Comparison of ENCODE assay signal across 23 cellular contexts in the genomic region with DNA sequence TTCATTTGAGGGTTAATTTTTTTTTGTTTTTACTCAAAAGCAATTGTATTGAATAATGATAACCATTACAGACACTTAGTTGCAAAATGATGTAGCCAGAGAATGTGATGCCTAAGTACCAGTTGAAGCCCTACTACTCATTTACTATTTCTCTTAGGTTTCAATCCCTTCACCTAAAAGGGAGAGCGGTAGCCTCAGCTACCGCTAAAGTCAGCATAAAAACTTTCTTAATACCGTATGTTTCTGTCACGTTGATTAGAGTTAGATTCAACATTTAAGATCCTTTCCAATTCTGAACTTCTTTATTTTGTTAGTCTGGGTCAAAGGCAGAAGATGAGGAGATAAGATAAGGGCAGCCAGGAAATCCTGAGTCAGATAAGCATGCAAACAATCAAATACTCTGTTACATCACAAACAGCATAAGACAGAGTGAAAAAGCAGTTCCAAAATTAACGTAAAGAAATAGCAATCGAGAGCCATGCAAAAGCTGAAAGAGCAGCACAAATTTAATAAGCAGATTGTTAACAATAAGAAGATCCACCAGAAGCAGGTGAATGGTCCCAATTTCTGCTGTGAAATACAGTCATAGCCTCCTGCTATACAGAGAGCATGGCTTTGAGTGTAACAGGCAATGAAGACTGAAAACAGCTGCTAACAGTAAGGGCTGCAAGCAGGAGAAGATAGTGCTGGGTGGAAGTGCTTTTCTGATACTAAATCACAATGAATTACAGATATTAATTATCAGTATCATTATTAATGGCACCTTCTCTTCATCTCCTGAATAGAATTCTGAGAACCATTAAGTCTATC. TPM values are rescaled to one million over a fixed set of nuclear protein-coding genes. Genes with fewer than 3 reads are reported as not detected.
DNase-seq lines count a peak whose midpoint lies in the region; ATAC-seq and TF ChIP-seq lines count a peak whose summit lies in the region.
"Had no signal": no experiment of that assay in that cellular context is flagged by ENCODE, and none has a peak within 500 bp of the region (broad histone marks: within the 10 kb centered on the region; RNA-seq: fewer than 3 reads in every experiment).

No MANE protein-coding gene starts in this region.

- WGBS in endodermal cell (ENCODE audit: insufficient coverage in 1 of 2, insufficient read length in 1 of 2), 2 experiments: 50 to 72% methylated on average over 1 to 6 of the region's 6 CpGs

- H3K4me3 ChIP-seq in PC-3 (ENCODE audit: low read length) (no peak overlapping the region), endodermal cell (ENCODE audit: low read length) (no peak overlapping the region)
- H3K4me3 ChIP-seq: MG63, sigmoid colon had no signal

- no peaks in the 10 kb centered on the region for H3K9me3 Mint-ChIP-seq in activated T-cell treated with anti-CD3 and anti-CD28 coated beads, Interleukin-2, amount 50 U/mL, for 4 hours
- no peaks in the 10 kb centered on the region for H3K9me3 Mint-ChIP-seq in activated T-cell treated with anti-CD3 and anti-CD28 coated beads, Interleukin-2, amount 50 U/mL, for 24 hours
- no peaks in the 10 kb centered on the region for H3K9me3 Mint-ChIP-seq in endodermal cell
- no peaks in the 10 kb centered on the region for H3K9me3 Mint-ChIP-seq in stimulated activated effector memory CD8-positive, alpha-beta T cell treated with anti-CD3 and anti-CD28 coated beads, Interleukin-12 subunit alpha, Interleukin-12 subunit beta, amount 100 ng/mL, for 72 hours
- H3K9me3 Mint-ChIP-seq: activated naive CD4-positive, alpha-beta T cell treated with anti-CD3 and anti-CD28 coated beads, Interleukin-2, amount 10 ng/mL, durations not matched to agents 7 days and 5 days had no signal

- H3K9me2 ChIP-seq in PC-3 (replicated peaks; ENCODE audit: low read length): no peaks in the 10 kb centered on the region

- no peak for DNase-seq in activated T-cell treated with anti-CD3 and anti-CD28 coated beads, Interleukin-2, amount 50 U/mL, for 4 hours
- no peak for DNase-seq in activated T-cell treated with anti-CD3 and anti-CD28 coated beads, Interleukin-2, amount 50 U/mL, for 24 hours
- no peak for DNase-seq in PC-3
- no peak for DNase-seq in endodermal cell
- DNase-seq in stimulated activated effector memory CD8-positive, alpha-beta T cell treated with anti-CD3 and anti-CD28 coated beads, Interleukin-12 subunit alpha, Interleukin-12 subunit beta, amount 100 ng/mL, for 72 hours (ENCODE audit: low spot score in 2 of 2): no peak
- DNase-seq in NCI-H187 treated with DMSO at 0.1 percent for 48 hours (lab: John Stamatoyannopoulos, UW): no peak
- DNase-seq: activated naive CD4-positive, alpha-beta T cell treated with anti-CD3 and anti-CD28 coated beads, Interleukin-2, amount 10 ng/mL, durations not matched to agents 7 days and 5 days; DMS 273 treated with DMSO at 0.1 percent for 48 hours; left colon; MG63; NCI-H2107; NCI-H69; sigmoid colon; stimulated activated CD4-positive, alpha-beta T cell treated with anti-CD3 and anti-CD28 coated beads, Interleukin-1b, Interleukin-23, amount 100 ng/mL, for 48 hours had no signal

- H3K27me3 Mint-ChIP-seq in activated T-cell treated with anti-CD3 and anti-CD28 coated beads, Interleukin-2, amount 50 U/mL, for 4 hours (ENCODE audit: low read depth): no peaks in the 10 kb centered on the region
- no peaks in the 10 kb centered on the region for H3K27me3 Mint-ChIP-seq in activated T-cell treated with anti-CD3 and anti-CD28 coated beads, Interleukin-2, amount 50 U/mL, for 24 hours
- no peaks in the 10 kb centered on the region for H3K27me3 Mint-ChIP-seq in endodermal cell (ENCODE audit: insufficient read depth)
- H3K27me3 Mint-ChIP-seq: activated naive CD4-positive, alpha-beta T cell treated with anti-CD3 and anti-CD28 coated beads, Interleukin-2, amount 10 ng/mL, durations not matched to agents 7 days and 5 days had no signal

- no peak overlapping the region for H3K27ac Mint-ChIP-seq in activated T-cell treated with anti-CD3 and anti-CD28 coated beads, Interleukin-2, amount 50 U/mL, for 24 hours
- peak overlapping the region; percentile 8 for H3K27ac Mint-ChIP-seq in endodermal cell
- no peak overlapping the region for H3K27ac Mint-ChIP-seq in stimulated activated effector memory CD8-positive, alpha-beta T cell treated with anti-CD3 and anti-CD28 coated beads, Interleukin-12 subunit alpha, Interleukin-12 subunit beta, amount 100 ng/mL, for 72 hours
- H3K27ac Mint-ChIP-seq: activated naive CD4-positive, alpha-beta T cell treated with anti-CD3 and anti-CD28 coated beads, Interleukin-2, amount 10 ng/mL, durations not matched to agents 7 days and 5 days had no signal

- no peaks in the 10 kb centered on the region for H3K79me2 ChIP-seq in PC-3 (ENCODE audit: low read length)

- TF ChIP-seq CTCF in PC-3 (conservative IDR thresholded peaks at IDR 0.05; ENCODE audit: low read depth, low read length): no peak
- no peak for TF ChIP-seq CTCF in endodermal cell (conservative IDR thresholded peaks at IDR 0.05)

- no peak overlapping the region for H2AFZ ChIP-seq in PC-3 (ENCODE audit: low read length)

- no peak for ATAC-seq in activated T-cell treated with anti-CD3 and anti-CD28 coated beads, Interleukin-2, amount 50 U/mL, for 4 hours
- no peak for ATAC-seq in PC-3
- peak; percentile 58 for ATAC-seq in stimulated activated effector memory CD8-positive, alpha-beta T cell treated with anti-CD3 and anti-CD28 coated beads, Interleukin-12 subunit alpha, Interleukin-12 subunit beta, amount 100 ng/mL, for 72 hours
- ATAC-seq in HG02678 (IDR thresholded peaks at IDR 0.05; ENCODE audit: unreplicated experiment): no peak
- no peak for ATAC-seq in esophagus mucosa
- ATAC-seq: HCT116, left colon, Panc1 had no signal

- CTCF ChIA-PET in PC-3 (lab: Charles Lee): no interaction called here

- H3K4me1 ChIP-seq in PC-3 (ENCODE audit: insufficient read depth, low read length): peaks cover 14% of the 10 kb centered on the region; the same call in 1 of the 2 replicates
- H3K4me1 ChIP-seq in endodermal cell (ENCODE audit: control insufficient read depth, insufficient read depth, low read length): peaks cover 14% of the 10 kb centered on the region
- H3K4me1 ChIP-seq: sigmoid colon had no signal

- 0 out of 2 replicates have a peak overlapping the region, but pooled peaks have one; percentile 9 for H3K4me2 ChIP-seq in PC-3 (ENCODE audit: low read length)

- intact Hi-C loops in PC-3 (cut with micrococcal nuclease): loop anchor here (5.0 kb wide), 1 partner anchor 66 kb away; a partner anchor contains a TSS

- H3K27ac ChIP-seq in PC-3 (ENCODE audit: low read length): no peak overlapping the region
- H3K27ac ChIP-seq in endodermal cell (ENCODE audit: low read depth, low read length): no peak overlapping the region
- H3K27ac ChIP-seq: sigmoid colon had no signal

- H3K9me3 ChIP-seq in PC-3 (ENCODE audit: low read length) (no peaks in the 10 kb centered on the region), endodermal cell (ENCODE audit: control insufficient read depth, low read length) (no peaks in the 10 kb centered on the region)
- H3K9me3 ChIP-seq: MG63, sigmoid colon had no signal

- H4K20me1 ChIP-seq in PC-3 (ENCODE audit: low read length): no peaks in the 10 kb centered on the region

- peaks cover 11% of the 10 kb centered on the region for H3K4me1 Mint-ChIP-seq in activated T-cell treated with anti-CD3 and anti-CD28 coated beads, Interleukin-2, amount 50 U/mL, for 4 hours (ENCODE audit: low read depth)
- peaks cover 12% of the 10 kb centered on the region for H3K4me1 Mint-ChIP-seq in activated T-cell treated with anti-CD3 and anti-CD28 coated beads, Interleukin-2, amount 50 U/mL, for 24 hours (ENCODE audit: low read depth)
- H3K4me1 Mint-ChIP-seq in endodermal cell: peaks cover 46% of the 10 kb centered on the region
- H3K4me1 Mint-ChIP-seq in stimulated activated effector memory CD8-positive, alpha-beta T cell treated with anti-CD3 and anti-CD28 coated beads, Interleukin-12 subunit alpha, Interleukin-12 subunit beta, amount 100 ng/mL, for 72 hours: peaks cover 7% of the 10 kb centered on the region

- POLR2A ChIA-PET in PC-3 (lab: Charles Lee; ENCODE audit: unreplicated experiment): no interaction called here

- H3K9ac ChIP-seq in PC-3 (ENCODE audit: low read length) (no peak overlapping the region), endodermal cell (ENCODE audit: extremely low read depth, low read length, poor library complexity, severe bottlenecking) (no peak overlapping the region)

- H3K36me3 Mint-ChIP-seq in activated T-cell treated with anti-CD3 and anti-CD28 coated beads, Interleukin-2, amount 50 U/mL, for 4 hours (ENCODE audit: insufficient read depth): no peaks in the 10 kb centered on the region
- no peaks in the 10 kb centered on the region for H3K36me3 Mint-ChIP-seq in activated T-cell treated with anti-CD3 and anti-CD28 coated beads, Interleukin-2, amount 50 U/mL, for 24 hours (ENCODE audit: low read depth)
- H3K36me3 Mint-ChIP-seq in endodermal cell (ENCODE audit: low read depth): no peaks in the 10 kb centered on the region
- no peaks in the 10 kb centered on the region for H3K36me3 Mint-ChIP-seq in stimulated activated effector memory CD8-positive, alpha-beta T cell treated with anti-CD3 and anti-CD28 coated beads, Interleukin-12 subunit alpha, Interleukin-12 subunit beta, amount 100 ng/mL, for 72 hours
- H3K36me3 Mint-ChIP-seq: activated naive CD4-positive, alpha-beta T cell treated with anti-CD3 and anti-CD28 coated beads, Interleukin-2, amount 10 ng/mL, durations not matched to agents 7 days and 5 days had no signal

- H3K36me3 ChIP-seq in PC-3 (ENCODE audit: low read depth, low read length): no peaks in the 10 kb centered on the region
- no peaks in the 10 kb centered on the region for H3K36me3 ChIP-seq in endodermal cell (ENCODE audit: control insufficient read depth, insufficient read depth, low read length)
- H3K36me3 ChIP-seq: MG63, sigmoid colon had no signal

- no TSS peak for BruUV-seq in PC-3 (replicated peaks; lab: Mats Ljungman, UMichigan)

- peak overlapping the region; percentile 27 for H3K4me3 Mint-ChIP-seq in activated T-cell treated with anti-CD3 and anti-CD28 coated beads, Interleukin-2, amount 50 U/mL, for 4 hours
- H3K4me3 Mint-ChIP-seq in activated T-cell treated with anti-CD3 and anti-CD28 coated beads, Interleukin-2, amount 50 U/mL, for 24 hours: no peak overlapping the region
- H3K4me3 Mint-ChIP-seq in endodermal cell: no peak overlapping the region
- no peak overlapping the region for H3K4me3 Mint-ChIP-seq in stimulated activated effector memory CD8-positive, alpha-beta T cell treated with anti-CD3 and anti-CD28 coated beads, Interleukin-12 subunit alpha, Interleukin-12 subunit beta, amount 100 ng/mL, for 72 hours
- H3K4me3 Mint-ChIP-seq: activated naive CD4-positive, alpha-beta T cell treated with anti-CD3 and anti-CD28 coated beads, Interleukin-2, amount 10 ng/mL, durations not matched to agents 7 days and 5 days had no signal

- no peaks in the 10 kb centered on the region for H3K27me3 ChIP-seq in PC-3 (ENCODE audit: low read length)
- no peaks in the 10 kb centered on the region for H3K27me3 ChIP-seq in endodermal cell (ENCODE audit: control insufficient read depth, insufficient read depth, low read length, poor library complexity, severe bottlenecking)
- H3K27me3 ChIP-seq: MG63, sigmoid colon had no signal

- H3F3A ChIP-seq in PC-3 (ENCODE audit: low read length, unreplicated experiment): no peaks in the 10 kb centered on the region

RNA-seq across cellular contexts. Expression of a gene that starts 3.0 kb away (rescaled TPM):
- not detected for total RNA-seq in activated T-cell treated with anti-CD3 and anti-CD28 coated beads, Interleukin-2, amount 50 U/mL, for 4 hours
- total RNA-seq in PC-3 (2014; rRNA removed) (not detected in 2 replicates), endodermal cell (not detected), esophagus mucosa (not detected)
- polyA plus RNA-seq in endodermal cell (2013, experiment 1 of 2): not detected
- not detected for polyA plus RNA-seq in endodermal cell (2013, experiment 2 of 2)
- total RNA-seq: HT-29; left colon; mucosa of gallbladder; osteocyte; sigmoid colon; subcutaneous adipose tissue; T-helper 1 cell treated with Interleukin-12 subunit alpha and Interleukin-12 subunit beta and Interleukin-4 antibody, amounts not matched to agents 30 ng/mL and 1 ng/mL, for 36 hours had no signal
- polyA plus RNA-seq: sigmoid colon had no signal

RNA-seq across cellular contexts. Expression of a gene that starts 58.7 kb away (rescaled TPM):
- not detected for total RNA-seq in activated T-cell treated with anti-CD3 and anti-CD28 coated beads, Interleukin-2, amount 50 U/mL, for 4 hours
- total RNA-seq in PC-3 (2014; rRNA removed) (not detected in 2 replicates), endodermal cell (1 to 10 TPM in 1 of 2 donors, under 1 TPM in 1; 0.40 to 1.1 TPM), esophagus mucosa (0.76 TPM)
- 0.14 TPM for polyA plus RNA-seq in endodermal cell (2013, experiment 1 of 2)
- polyA plus RNA-seq in endodermal cell (2013, experiment 2 of 2): 0.25 TPM
- total RNA-seq: HT-29; osteocyte; sigmoid colon; T-helper 1 cell treated with Interleukin-12 subunit alpha and Interleukin-12 subunit beta and Interleukin-4 antibody, amounts not matched to agents 30 ng/mL and 1 ng/mL, for 36 hours had no signal
